21 cellular contexts compared by ENCODE assay signal in genomic region chr1:39243302-39243701, GRCh38.
"Had no signal": no experiment of that assay in that cellular context is flagged by ENCODE, and none has a peak within 500 bp of the region (broad histone marks: within the 10 kb centered on the region; RNA-seq: fewer than 3 reads in every experiment).

No MANE protein-coding gene starts in this region.

- H3K9me3 ChIP-seq: left lung, upper lobe of right lung had no signal

- H3K9me3 Mint-ChIP-seq: activated naive CD8-positive, alpha-beta T cell treated with anti-CD3 and anti-CD28 coated beads for 36 hours; activated T-helper 2 cell treated with anti-CD3 and anti-CD28 coated beads, Interferon-gamma antibody, Interleukin-2, Interleukin-4, amounts not matched to agents 10 μg/mL and 5 μg/mL and 100 μg/mL, durations not matched to agents 14 hours and 24 hours and 36 hours; naive B cell had no signal

- H3K27ac ChIP-seq: upper lobe of right lung had no signal

- ATAC-seq: activated CD4-positive, alpha-beta T cell treated with anti-CD3 and anti-CD28 coated beads for 36 hours; left lung; stimulated activated naive CD8-positive, alpha-beta T cell treated with anti-CD3 and anti-CD28 coated beads, Interleukin-15, Interleukin-2, amounts not matched to agents 100 U/mL and 50 U/mL, for 24 hours; upper lobe of right lung; WTC11 had no signal

- H3K36me3 ChIP-seq: left lung had no signal

- H3K27ac Mint-ChIP-seq: activated CD4-positive, alpha-beta T cell treated with anti-CD3 and anti-CD28 coated beads for 36 hours; activated naive CD8-positive, alpha-beta T cell treated with anti-CD3 and anti-CD28 coated beads for 36 hours; activated T-helper 2 cell treated with anti-CD3 and anti-CD28 coated beads, Interferon-gamma antibody, Interleukin-2, Interleukin-4, amounts not matched to agents 10 μg/mL and 5 μg/mL and 100 μg/mL, durations not matched to agents 14 hours and 24 hours and 36 hours; progenitor cell of endocrine pancreas; WTC11 had no signal

- H3K27me3 ChIP-seq: left lung, upper lobe of right lung had no signal

- FAIRE-seq: bronchial epithelial cell, endometrium had no signal

- DNase-seq: activated CD4-positive, alpha-beta T cell treated with anti-CD3 and anti-CD28 coated beads for 36 hours; activated CD4-positive, alpha-beta T cell treated with anti-CD3 and anti-CD28 coated beads, Interleukin-2, amount 50 U/mL, for 48 hours; activated naive CD4-positive, alpha-beta T cell; activated naive CD8-positive, alpha-beta T cell treated with anti-CD3 and anti-CD28 coated beads for 36 hours; amniotic stem cell; erythroblast; foreskin fibroblast; left lung; naive B cell; stimulated activated CD4-positive, alpha-beta T cell treated with anti-CD3 and anti-CD28 coated beads, Interleukin-2, amount 100 ng/mL, for 48 hours; stimulated activated CD8-positive, alpha-beta memory T cell treated with anti-CD3 and anti-CD28 coated beads, Interleukin-4, amount 100 ng/mL, for 48 hours; stimulated activated naive CD8-positive, alpha-beta T cell treated with anti-CD3 and anti-CD28 coated beads, Interleukin-15, Interleukin-2, amounts not matched to agents 100 U/mL and 50 U/mL, for 24 hours; T-helper 1 cell; T1000; upper lobe of right lung had no signal

- H3K4me3 Mint-ChIP-seq: activated CD4-positive, alpha-beta T cell treated with anti-CD3 and anti-CD28 coated beads for 36 hours; activated naive CD8-positive, alpha-beta T cell treated with anti-CD3 and anti-CD28 coated beads for 36 hours; naive B cell; WTC11 had no signal

- H3K4me3 ChIP-seq: left lung, lung, upper lobe of right lung had no signal

- H3K27me3 Mint-ChIP-seq: activated CD4-positive, alpha-beta T cell treated with anti-CD3 and anti-CD28 coated beads for 36 hours; activated naive CD8-positive, alpha-beta T cell treated with anti-CD3 and anti-CD28 coated beads for 36 hours; naive B cell; progenitor cell of endocrine pancreas had no signal
